In the genomic region with DNA sequence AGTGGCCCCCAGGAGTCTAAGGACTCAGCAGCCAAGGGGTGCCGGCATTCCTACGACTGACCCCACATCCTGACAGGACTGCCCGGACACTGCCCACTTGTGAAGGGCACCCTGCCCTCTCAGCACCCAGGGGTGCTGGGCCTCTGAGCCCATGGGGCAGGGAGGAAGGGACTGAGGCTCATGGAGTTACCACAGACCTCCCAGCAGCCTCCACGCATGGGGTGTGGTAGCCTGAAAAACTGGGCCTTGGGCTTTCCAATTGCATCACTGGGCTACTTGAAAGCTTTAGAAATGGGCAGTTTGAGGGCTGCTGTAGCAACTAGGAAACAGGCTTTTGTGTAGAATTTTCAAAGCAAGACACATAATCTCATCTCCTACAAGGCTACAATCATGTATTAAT, we compare ENCODE assay signal across 12 cellular contexts. TPM values are rescaled to one million over a fixed set of nuclear protein-coding genes. Genes with fewer than 3 reads are reported as not detected.
DNase-seq lines count a peak whose midpoint lies in the region; ATAC-seq and TF ChIP-seq lines count a peak whose summit lies in the region.
"Had no signal": no experiment of that assay in that cellular context is flagged by ENCODE, and none has a peak within 500 bp of the region (broad histone marks: within the 10 kb centered on the region; RNA-seq: fewer than 3 reads in every experiment).

No MANE protein-coding gene starts in this region.

- TF ChIP-seq CTCF in Calu3 (IDR thresholded peaks at IDR 0.05; ENCODE audit: unreplicated experiment) = no peak
- TF ChIP-seq CTCF in psoas muscle (IDR thresholded peaks at IDR 0.05) = no peak

- no peak for ATAC-seq in psoas muscle
- no peak for ATAC-seq in GM21786 (IDR thresholded peaks at IDR 0.05; ENCODE audit: unreplicated experiment)

- intact Hi-C loops in Calu3 (cut with micrococcal nuclease; ENCODE audit: unreplicated experiment) = no loop called here
- intact Hi-C loops in psoas muscle (cut with DNase I) = no loop called here

- no peaks in the 10 kb centered on the region for H3K9me3 ChIP-seq in psoas muscle

- peaks cover 64% of the 10 kb centered on the region for H3K4me1 ChIP-seq in psoas muscle

- CTCF ChIA-PET in Calu3 (lab: Charles Lee) = interaction anchor here (0.8 kb wide), 1 partner anchor 9 kb away, joined by 3 read pairs; no protein-coding TSS in a partner anchor

- H3K36me3 ChIP-seq in psoas muscle (ENCODE audit: insufficient read depth in 1 of 2, low read depth in 1 of 2) = peaks cover 0 to 52% of the 10 kb centered on the region in 2 donors

- DNase-seq in Calu3 = no peak
- DNase-seq in fibroblast of the conjunctiva (ENCODE audit: low read depth) = peak; percentile 49
- no peak for DNase-seq in psoas muscle
- DNase-seq in NK-92 (lab: John Stamatoyannopoulos, UW; ENCODE audit: unreplicated experiment) = no peak
- DNase-seq in NCI-H146 (lab: John Stamatoyannopoulos, UW) = no peak
- no peak for DNase-seq in inferior parietal cortex (ENCODE audit: extremely low spot score)
- DNase-seq: activated T-cell treated with anti-CD3 and anti-CD28 coated beads for 4 hours; CD4-positive, CD25-positive, alpha-beta regulatory T cell; NCI-H2227 treated with DMSO at 0.1 percent for 48 hours; WERI-Rb-1 had no signal

- no peaks in the 10 kb centered on the region for H3K9me3 Mint-ChIP-seq in Calu3 (ENCODE audit: low read depth, unreplicated experiment)

- peaks cover 78% of the 10 kb centered on the region for H3K36me3 Mint-ChIP-seq in Calu3 (ENCODE audit: insufficient read depth, unreplicated experiment)

- H3K27me3 ChIP-seq in psoas muscle (ENCODE audit: insufficient read depth in 3 of 3, low read length in 2 of 3) = no peaks in the 10 kb centered on the region

- H3K4me3 ChIP-seq in psoas muscle = peak overlapping the region; percentile 22

- peak overlapping the region; percentile 28 for H3K27ac Mint-ChIP-seq in Calu3 (ENCODE audit: unreplicated experiment)

- WGBS in psoas muscle, 3 donors = 77 to 89% (median 78%) methylated on average over 4 of the region's 4 CpGs

- no peak overlapping the region for H3K4me3 Mint-ChIP-seq in Calu3 (ENCODE audit: low read depth, unreplicated experiment)

- H3K27me3 Mint-ChIP-seq in Calu3 (ENCODE audit: unreplicated experiment) = no peaks in the 10 kb centered on the region
- H3K27me3 Mint-ChIP-seq: CD4-positive, CD25-positive, alpha-beta regulatory T cell had no signal

- BruUV-seq in Calu3 (replicated peaks; lab: Mats Ljungman, UMichigan) = no TSS peak

- peak overlapping the region; percentile 24 for H3K27ac ChIP-seq in angular gyrus (ENCODE audit: low read depth, low read length)
- peak overlapping the region; percentile 75 for H3K27ac ChIP-seq in psoas muscle
- H3K27ac ChIP-seq: WERI-Rb-1 had no signal

- H3K4me1 Mint-ChIP-seq in Calu3 (ENCODE audit: low read depth, unreplicated experiment) = peaks cover 42% of the 10 kb centered on the region

RNA-seq across cellular contexts. Expression of a gene that starts 13.2 kb away (rescaled TPM):
- total RNA-seq in Calu3 (2022) = 391 and 446 TPM in 2 replicates
- total RNA-seq in psoas muscle = 10 to 100 TPM; 16.8 to 51.9 (median 21.2) TPM
- 10 to 100 TPM; 10.5 to 25.6 (median 23.7) TPM for polyA plus RNA-seq in psoas muscle
